ENCODE assay signal across 10 cellular contexts in genomic region chr21:39022035-39022900, GRCh38.
DNase-seq lines count a peak whose midpoint lies in the region; ATAC-seq and TF ChIP-seq lines count a peak whose summit lies in the region.
"Had no signal": no experiment of that assay in that cellular context is flagged by ENCODE, and none has a peak within 500 bp of the region (broad histone marks: within the 10 kb centered on the region; RNA-seq: fewer than 3 reads in every experiment).

No MANE protein-coding gene starts in this region.

- WGBS in ovary, 3 donors: 86 to 90% (median 88%) methylated on average over 20 to 22 of the region's 22 CpGs

- peak; percentile 44 for ATAC-seq in esophagus mucosa
- no peak for ATAC-seq in CD4-positive, alpha-beta T cell (ENCODE audit: poor library complexity)

- TF ChIP-seq CTCF in ovary (IDR thresholded peaks at IDR 0.05): no peak
- TF ChIP-seq CTCF in CD4-positive, alpha-beta T cell (IDR thresholded peaks at IDR 0.05): no peak

- TF ChIP-seq POLR2A in ovary (IDR thresholded peaks at IDR 0.05): no peak

- H3K27me3 Mint-ChIP-seq in CD4-positive, alpha-beta T cell: no peaks in the 10 kb centered on the region

- peak; percentile 86 for DNase-seq in NCI-H146 (lab: John Stamatoyannopoulos, UW)
- DNase-seq in ovary: peak in 4 of 5 donors; percentile 28 to 60 (median 44)
- no peak for DNase-seq in AG08396 (ENCODE audit: low spot score)
- no peak for DNase-seq in iPS-NIHi7 (ENCODE audit: extremely low spot score)
- DNase-seq in central memory CD4-positive, alpha-beta T cell: no peak
- no peak for DNase-seq in CD4-positive, alpha-beta T cell
- DNase-seq: activated T-cell treated with anti-CD3 and anti-CD28 coated beads for 4 hours had no signal

- H3K27ac Mint-ChIP-seq in CD4-positive, alpha-beta T cell: no peak overlapping the region

- H3K4me3 ChIP-seq in BLaER1 treated with 17β-estradiol and CSF1 and Interleukin-3, amounts not matched to agents 10 nM and 100 nM: no peak overlapping the region
- no peak overlapping the region for H3K4me3 ChIP-seq in ovary
- H3K4me3 ChIP-seq: prostate gland had no signal

- no peak for TF ChIP-seq EP300 in ovary (IDR thresholded peaks at IDR 0.05)

- H3K27me3 ChIP-seq in BLaER1 treated with 17β-estradiol and CSF1 and Interleukin-3, amounts not matched to agents 10 nM and 100 nM: peaks cover 0 to 21% (median 0%) of the 10 kb centered on the region in 11 experiments; a peak in 3 of 22 replicates
- H3K27me3 ChIP-seq in ovary: no peaks in the 10 kb centered on the region
- no peaks in the 10 kb centered on the region for H3K27me3 ChIP-seq in CD4-positive, alpha-beta T cell (ENCODE audit: control insufficient read depth, insufficient read depth, low read length)

- H3K4me1 ChIP-seq in BLaER1 treated with 17β-estradiol and CSF1 and Interleukin-3, amounts not matched to agents 10 nM and 100 nM: peaks cover 26 to 62% (median 61%) of the 10 kb centered on the region in 10 experiments
- H3K4me1 ChIP-seq in ovary (ENCODE audit: insufficient read depth): peaks cover 26% of the 10 kb centered on the region
- H3K4me1 ChIP-seq: prostate gland had no signal

- intact Hi-C loops in ovary (cut with DNase I): no loop called here
- intact Hi-C loops in CD4-positive, alpha-beta T cell (cut with DNase I, micrococcal nuclease): no loop called here

- H3K36me3 ChIP-seq in BLaER1 treated with 17β-estradiol and CSF1 and Interleukin-3, amounts not matched to agents 10 nM and 100 nM: no peaks in the 10 kb centered on the region
- H3K36me3 ChIP-seq in ovary: no peaks in the 10 kb centered on the region
- H3K36me3 ChIP-seq: prostate gland had no signal

- H3K9ac ChIP-seq in BLaER1 treated with 17β-estradiol and CSF1 and Interleukin-3, amounts not matched to agents 10 nM and 100 nM: 0 out of 22 replicates have a peak overlapping the region, but pooled peaks of 1 of the 11 experiments have one; percentile 5

- H3K4me1 Mint-ChIP-seq in CD4-positive, alpha-beta T cell (ENCODE audit: low read depth): no peaks in the 10 kb centered on the region

- peak overlapping the region in 9 of 11 experiments; percentile 50 to 90 (median 80); a peak in 17 of 22 replicates for H3K4me2 ChIP-seq in BLaER1 treated with 17β-estradiol and CSF1 and Interleukin-3, amounts not matched to agents 10 nM and 100 nM

- H3K27ac ChIP-seq in BLaER1 treated with 17β-estradiol and CSF1 and Interleukin-3, amounts not matched to agents 10 nM and 100 nM: peak overlapping the region in 6 of 11 experiments; percentile 42 to 74 (median 60); a peak in 5 of 22 replicates
- peak overlapping the region; percentile 6 to 67 for H3K27ac ChIP-seq in ovary
- no peak overlapping the region for H3K27ac ChIP-seq in CD4-positive, alpha-beta T cell (ENCODE audit: low read depth, low read length)
- H3K27ac ChIP-seq: prostate gland had no signal

- CTCF ChIA-PET in CD4-positive, alpha-beta T cell (lab: Charles Lee): no interaction called here

- H4K20me1 ChIP-seq in BLaER1 treated with 17β-estradiol and CSF1 and Interleukin-3, amounts not matched to agents 10 nM and 100 nM: no peaks in the 10 kb centered on the region

- no peaks in the 10 kb centered on the region for H3K36me3 Mint-ChIP-seq in CD4-positive, alpha-beta T cell (ENCODE audit: low read depth)

- peaks cover 18 to 31% (median 25%) of the 10 kb centered on the region in 11 experiments for H3K9me3 ChIP-seq in BLaER1 treated with 17β-estradiol and CSF1 and Interleukin-3, amounts not matched to agents 10 nM and 100 nM (replicated peaks in 1 of 11)
- no peaks in the 10 kb centered on the region for H3K9me3 ChIP-seq in ovary
- peaks cover 5% of the 10 kb centered on the region for H3K9me3 ChIP-seq in CD4-positive, alpha-beta T cell (ENCODE audit: control insufficient read depth, low read length)
- H3K9me3 ChIP-seq: prostate gland had no signal

- H3K4me3 Mint-ChIP-seq in CD4-positive, alpha-beta T cell: no peak overlapping the region

- peaks cover 5% of the 10 kb centered on the region for H3K9me3 Mint-ChIP-seq in CD4-positive, alpha-beta T cell

- POLR2A ChIA-PET in CD4-positive, alpha-beta T cell (lab: Charles Lee): no interaction called here

Comparison
In these comparisons a context has a peak if more than half of its experiments do, and no peak if none do; other contexts are left out.
1. DNase-seq: peak in NCI-H146 (single experiment) and ovary (4 of 5); none in AG08396 (single experiment), iPS-NIHi7 (single experiment), central memory CD4-positive, alpha-beta T cell (single experiment) and CD4-positive, alpha-beta T cell (0 of 10).